Comparison of ENCODE assay signal across 8 cellular contexts in the genomic region with DNA sequence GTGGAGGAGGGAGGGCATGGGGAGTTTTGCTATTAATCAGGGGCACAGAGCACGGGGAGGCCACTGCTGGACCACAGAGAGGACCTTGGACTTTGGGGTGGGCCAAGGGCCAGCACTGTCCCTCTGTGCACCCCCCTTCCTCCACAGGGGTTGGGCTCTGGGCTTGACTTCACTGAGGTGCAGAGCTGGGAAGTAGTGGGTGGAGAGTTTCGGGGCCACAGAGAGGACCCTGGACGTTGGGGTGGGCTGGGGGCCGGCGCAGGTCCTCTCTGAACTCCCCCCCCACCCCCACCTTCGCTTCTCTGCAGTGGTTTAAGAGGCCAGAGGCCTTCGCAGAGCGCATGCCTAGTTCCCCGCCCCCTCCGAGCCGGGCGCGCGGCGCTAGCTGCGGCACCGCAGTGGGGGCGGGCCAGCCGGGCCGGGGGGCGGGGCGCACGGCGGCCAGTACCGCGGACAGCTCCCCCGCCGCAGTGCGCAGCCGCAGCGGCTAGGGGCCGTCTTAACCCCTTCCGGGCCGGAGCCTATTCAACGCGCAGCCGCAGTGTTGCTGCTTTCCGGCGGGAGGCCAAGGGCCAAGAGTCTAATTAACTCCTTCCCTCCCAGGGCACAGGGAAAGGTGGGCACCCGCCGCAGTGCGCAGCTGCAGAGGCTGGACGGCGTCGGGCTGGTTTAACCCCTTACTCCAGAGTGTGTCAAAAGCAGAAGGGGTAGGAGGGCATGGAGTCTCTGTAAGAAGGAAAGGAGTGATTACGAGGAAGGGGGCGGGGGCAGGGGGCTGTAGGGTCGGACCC. TPM values are rescaled to one million over a fixed set of nuclear protein-coding genes. Genes with fewer than 3 reads are reported as not detected.
DNase-seq lines count a peak whose midpoint lies in the region; ATAC-seq and TF ChIP-seq lines count a peak whose summit lies in the region.

No MANE protein-coding gene starts in this region.

- H3K9ac ChIP-seq in liver (ENCODE audit: low read depth in 1 of 2, low read length in 2 of 2), result no peak overlapping the region

- no peak overlapping the region for H3K4me3 Mint-ChIP-seq in central memory CD8-positive, alpha-beta T cell

- peaks cover 0 to 3% (median 0%) of the 10 kb centered on the region in 4 donors for H3K27me3 ChIP-seq in liver (ENCODE audit: control insufficient read depth in 4 of 4, insufficient read depth in 4 of 4, low read length in 3 of 4)

- peaks cover 19% of the 10 kb centered on the region for H3K36me3 Mint-ChIP-seq in central memory CD8-positive, alpha-beta T cell (ENCODE audit: insufficient read depth)

- H3K9me3 ChIP-seq in liver (ENCODE audit: control insufficient read depth in 4 of 4, low read length in 3 of 4), result no peaks in the 10 kb centered on the region

- H3K27me3 Mint-ChIP-seq in central memory CD8-positive, alpha-beta T cell, result peaks cover 81% of the 10 kb centered on the region

- peak; percentile 29 for ATAC-seq in central memory CD8-positive, alpha-beta T cell (replicated peaks; ENCODE audit: extremely low read depth, poor library complexity, severe bottlenecking)
- no peak for ATAC-seq in GM21360 (IDR thresholded peaks at IDR 0.05; ENCODE audit: unreplicated experiment)

- H3K36me3 ChIP-seq in liver (ENCODE audit: control insufficient read depth in 4 of 4, insufficient read depth in 3 of 4, low read depth in 1 of 4, low read length in 3 of 4), result peaks cover 0 to 7% (median 1%) of the 10 kb centered on the region in 4 donors

- WGBS in liver, result 1% methylated on average over 48 of the region's 48 CpGs

- H3K27ac ChIP-seq in liver (ENCODE audit: low read depth in 1 of 2, low read length in 2 of 2), result no peak overlapping the region

- no peak for TF ChIP-seq CTCF in liver (IDR thresholded peaks at IDR 0.05; ENCODE audit: low read depth, low read length, missing input control)

- H3K27ac Mint-ChIP-seq in central memory CD8-positive, alpha-beta T cell (ENCODE audit: low read depth), result no peak overlapping the region

- no peak for TF ChIP-seq RAD21 in liver (IDR thresholded peaks at IDR 0.05)

- peaks cover 7% of the 10 kb centered on the region for H3K9me3 Mint-ChIP-seq in central memory CD8-positive, alpha-beta T cell

- H3K4me3 ChIP-seq in liver (ENCODE audit: low read depth in 1 of 3, low read length in 3 of 3), result peak overlapping the region in 1 of 3 donors; percentile 3

- H3K4me1 ChIP-seq in liver (ENCODE audit: control insufficient read depth in 4 of 4, insufficient read depth in 4 of 4, low read length in 3 of 4), result peaks cover 17 to 42% (median 30%) of the 10 kb centered on the region in 4 donors

- peaks cover 30% of the 10 kb centered on the region for H3K4me1 Mint-ChIP-seq in central memory CD8-positive, alpha-beta T cell

- DNase-seq in NK-92 treated with Interleukin-12 subunit alpha and Interleukin-12 subunit beta, amount 100 ng/mL, for 24 hours (lab: John Stamatoyannopoulos, UW), result peak; percentile 23
- no peak for DNase-seq in NK-92 (lab: John Stamatoyannopoulos, UW; ENCODE audit: unreplicated experiment)
- peak; percentile 94 for DNase-seq in NCI-H2227 (lab: John Stamatoyannopoulos, UW; ENCODE audit: unreplicated experiment)
- peak; percentile 40 to 60 (median 46) for DNase-seq in activated CD4-positive, CD25-positive, alpha-beta regulatory T cell (lab: John Stamatoyannopoulos, UW)
- peak; percentile 50 to 53 for DNase-seq in central memory CD8-positive, alpha-beta T cell (ENCODE audit: low spot score in 2 of 2)
- DNase-seq in stimulated activated CD8-positive, alpha-beta memory T cell treated with anti-CD3 and anti-CD28 coated beads, Interleukin-12 subunit alpha, Interleukin-12 subunit beta, amount 100 ng/mL, for 4 hours (ENCODE audit: low read depth), result peak; percentile 49

TF ChIP-seq in liver, 16 proteins besides CTCF, POLR2A, EP300 and RAD21:
- TF ChIP-seq REST (IDR thresholded peaks at IDR 0.05), result peak; percentile 98
- TF ChIP-seq SP1 (IDR thresholded peaks at IDR 0.05), result peak; percentile 50
- TF ChIP-seq JUND (IDR thresholded peaks at IDR 0.05), result no peak
- TF ChIP-seq HNF4A (conservative IDR thresholded peaks at IDR 0.05), result peak; percentile 10 to 77
- peak in 1 of 2 donors; percentile 15 for TF ChIP-seq RXRA (IDR thresholded peaks at IDR 0.05)
- no peak for TF ChIP-seq NR2F2 (IDR thresholded peaks at IDR 0.05)
- TF ChIP-seq HNF4G (IDR thresholded peaks at IDR 0.05), result peak; percentile 41

RNA-seq across cellular contexts. Expression of gene KCNC3, which starts 3.7 kb away (rescaled TPM):
- 1 to 10 TPM in 1 of 2 donors, under 1 TPM in 1; 0.84 to 1.4 TPM for total RNA-seq in liver
- 1 to 10 TPM in 1 of 2 donors, under 1 TPM in 1; 0.56 to 1.6 TPM for polyA plus RNA-seq in liver

RNA-seq across cellular contexts. Expression of gene NAPSA, which starts 39.9 kb away (rescaled TPM):
- under 1 TPM; 0.28 to 0.59 TPM for total RNA-seq in liver
- polyA plus RNA-seq in liver, result under 1 TPM; 0.50 to 0.74 TPM

RNA-seq across cellular contexts. Expression of gene NR1H2, which starts 50.8 kb away (rescaled TPM):
- 10 to 100 TPM; 30.8 to 58.1 TPM for total RNA-seq in liver
- 10 to 100 TPM; 30.4 to 36.6 TPM for polyA plus RNA-seq in liver

RNA-seq across cellular contexts. Expression of gene POLD1, which starts 58.6 kb away (rescaled TPM):
- 10 to 100 TPM in 1 of 2 donors, 1 to 10 TPM in 1; 7.5 to 57.1 TPM for total RNA-seq in liver
- 1 to 10 TPM; 8.0 to 8.5 TPM for polyA plus RNA-seq in liver
